Comparison of ENCODE assay signal across 1 cellular context in genomic region chr12:46404225-46404631, GRCh38.
TF ChIP-seq lines count a peak whose summit lies in the region.

No MANE protein-coding gene starts in this region.

TF ChIP-seq in HepG2, 621 proteins besides CTCF, POLR2A, EP300 and RAD21 (continued from another document):
- TF ChIP-seq ZZZ3 (CRISPR knock-in tag; IDR thresholded peaks at IDR 0.05; ENCODE audit: borderline replicate concordance) (no peak), HOMEZ (CRISPR knock-in tag; IDR thresholded peaks at IDR 0.05; ENCODE audit: low read depth) (no peak), ZNF629 (CRISPR knock-in tag; conservative IDR thresholded peaks at IDR 0.05) (no peak), NPAS2 (CRISPR knock-in tag; IDR thresholded peaks at IDR 0.05; ENCODE audit: borderline replicate concordance) (no peak), ZNF460 (CRISPR knock-in tag; IDR thresholded peaks at IDR 0.05; ENCODE audit: borderline replicate concordance) (no peak), ZNF18 (CRISPR knock-in tag; IDR thresholded peaks at IDR 0.05; ENCODE audit: insufficient replicate concordance) (no peak), HINFP (CRISPR knock-in tag; IDR thresholded peaks at IDR 0.05; ENCODE audit: low read depth) (no peak), NCOA2 (CRISPR knock-in tag; IDR thresholded peaks at IDR 0.05) (no peak), ZNF205 (CRISPR knock-in tag; IDR thresholded peaks at IDR 0.05) (no peak), SP140L (CRISPR knock-in tag; IDR thresholded peaks at IDR 0.05; ENCODE audit: borderline replicate concordance) (no peak)
